Comparison of ENCODE assay signal across 19 cellular contexts in the genomic region with DNA sequence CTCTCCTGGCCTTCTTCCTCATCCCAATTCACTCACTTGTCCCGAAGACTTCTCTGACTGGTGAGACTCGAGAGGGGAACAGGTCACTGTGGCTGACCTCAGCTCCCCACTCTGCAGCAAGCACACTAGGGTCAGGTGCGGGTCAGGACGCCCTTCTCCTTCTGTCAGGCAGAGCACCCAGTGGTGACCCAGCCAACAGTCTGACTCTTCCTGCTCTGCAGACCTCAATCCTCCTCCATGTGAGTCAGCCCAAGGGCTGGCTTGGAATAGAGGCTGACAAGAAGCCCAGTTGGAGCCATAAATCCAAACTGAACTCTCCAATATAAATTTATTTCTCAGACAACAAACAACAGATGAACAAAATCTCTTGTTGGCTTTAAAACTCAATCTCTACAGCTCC.
"Had no signal": no experiment of that assay in that cellular context is flagged by ENCODE, and none has a peak within 500 bp of the region (broad histone marks: within the 10 kb centered on the region; RNA-seq: fewer than 3 reads in every experiment).

No MANE protein-coding gene starts in this region.

- H3K27ac ChIP-seq: brain microvascular endothelial cell, gastroesophageal sphincter, heart left ventricle, lower lobe of right lung, pancreas, right lobe of liver, thoracic aorta, upper lobe of left lung had no signal

- H3K9me3 ChIP-seq: lower lobe of right lung, pancreas, right lobe of liver, thoracic aorta, upper lobe of left lung had no signal

- H3K4me1 ChIP-seq: gastroesophageal sphincter, heart left ventricle, lower lobe of right lung, pancreas, right lobe of liver, upper lobe of left lung had no signal

- H3K36me3 ChIP-seq: brain microvascular endothelial cell, gastroesophageal sphincter, heart left ventricle, lower lobe of right lung, pancreas, right lobe of liver, thoracic aorta, upper lobe of left lung had no signal

- H3K4me3 ChIP-seq: gastroesophageal sphincter, heart left ventricle, lower lobe of right lung, pancreas, right lobe of liver, thoracic aorta, upper lobe of left lung had no signal

- DNase-seq: activated CD4-positive, alpha-beta memory T cell treated with anti-CD3 and anti-CD28 coated beads, Interleukin-2, amount 10 ng/mL, durations not matched to agents 7 days and 5 days; activated CD8-positive, alpha-beta memory T cell treated with anti-CD3 and anti-CD28 coated beads, Interleukin-2, amount 10 ng/mL, durations not matched to agents 7 days and 5 days; activated naive CD4-positive, alpha-beta T cell treated with anti-CD3 and anti-CD28 coated beads for 36 hours; aorta; brain microvascular endothelial cell; central memory CD4-positive, alpha-beta T cell; erythroblast; heart left ventricle; left cardiac atrium; lower lobe of right lung; natural killer cell; pancreas; right lobe of liver; stimulated activated CD4-positive, alpha-beta T cell treated with anti-CD3 and anti-CD28 coated beads, Interleukin-4, amount 100 ng/mL, for 4 hours; upper lobe of left lung had no signal

- ATAC-seq: activated CD8-positive, alpha-beta memory T cell treated with anti-CD3 and anti-CD28 coated beads, Interleukin-2, amount 10 ng/mL, durations not matched to agents 7 days and 5 days; activated T-helper 17 cell treated with anti-CD3 and anti-CD28 coated beads, Interleukin-2, amount 50 U/mL, for 72 hours; gastroesophageal sphincter; heart left ventricle; left cardiac atrium; lower lobe of right lung; natural killer cell; pancreas; right lobe of liver; stimulated activated memory B cell treated with anti-CD40 and anti-IgM and Interleukin-4, amounts not matched to agents 10 μg/mL and 1 μg/mL and 100 μg/mL, for 72 hours had no signal

- H3K27me3 ChIP-seq: brain microvascular endothelial cell, pancreas, right lobe of liver, upper lobe of left lung had no signal
